10 cellular contexts compared by ENCODE assay signal in the genomic region with DNA sequence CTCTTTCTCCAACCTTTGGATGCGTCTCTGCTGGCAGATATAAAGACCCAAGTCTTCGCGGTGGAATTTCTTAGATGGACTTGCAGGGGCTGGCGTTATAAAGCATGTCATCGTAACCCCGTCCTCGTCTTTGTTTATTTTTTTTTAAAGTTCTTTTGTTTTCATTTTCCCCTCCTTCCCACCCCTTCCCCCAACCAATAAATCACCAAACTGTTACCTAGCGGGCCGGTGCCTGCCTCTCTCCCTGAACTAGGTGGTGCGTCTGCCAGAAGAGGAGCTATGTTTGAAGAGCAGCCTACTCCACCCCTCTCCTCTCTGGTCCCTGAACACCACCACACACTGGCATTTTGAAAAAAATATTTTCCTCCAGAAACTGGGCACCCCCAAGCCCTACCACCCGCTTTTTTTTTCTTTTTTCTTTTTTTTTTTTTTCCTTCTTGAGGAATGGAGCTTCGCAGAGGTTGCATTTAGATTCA. TPM values are rescaled to one million over a fixed set of nuclear protein-coding genes. Genes with fewer than 3 reads are reported as not detected.
DNase-seq lines count a peak whose midpoint lies in the region; ATAC-seq, FAIRE-seq and TF ChIP-seq lines count a peak whose summit lies in the region.
"Had no signal": no experiment of that assay in that cellular context is flagged by ENCODE, and none has a peak within 500 bp of the region (broad histone marks: within the 10 kb centered on the region; RNA-seq: fewer than 3 reads in every experiment).

A gene (plus strand): TSS at position 434 of the 476 bp plus-strand sequence. CDS start 228 bp downstream, outside the sequence.

- no peak for FAIRE-seq in H54 (lab: Jason Lieb, UNC)

- POLR2A ChIA-PET in PC-3 (lab: Charles Lee; ENCODE audit: unreplicated experiment), result no interaction called here

- H3K36me3 Mint-ChIP-seq in nephron progenitor cell (ENCODE audit: low read depth), result no peaks in the 10 kb centered on the region

- no peaks in the 10 kb centered on the region for H3K36me3 ChIP-seq in PC-3 (ENCODE audit: low read depth, low read length)

- H3K27ac ChIP-seq in cingulate gyrus (ENCODE audit: low read depth, low read length) (peak within 1 kb of the TSS; percentile 65), PC-3 (ENCODE audit: low read length) (no peak within 1 kb of the TSS)
- H3K27ac ChIP-seq: HL-60 had no signal

- H4K20me1 ChIP-seq in PC-3 (ENCODE audit: low read length), result no peaks in the 10 kb centered on the region

- peaks cover 62% of the 10 kb centered on the region for H3K27me3 ChIP-seq in PC-3 (ENCODE audit: low read length)

- BruUV-seq in PC-3 (replicated peaks; lab: Mats Ljungman, UMichigan), result no TSS peak

- H3K4me3 Mint-ChIP-seq in nephron progenitor cell, result peak within 1 kb of the TSS; percentile 82

- no peak for TF ChIP-seq POLR2A in H54 (IDR thresholded peaks at IDR 0.05; ENCODE audit: low read depth, low read length)

- no peak within 1 kb of the TSS for H3K27ac Mint-ChIP-seq in nephron progenitor cell

- intact Hi-C loops in PC-3 (cut with micrococcal nuclease), result no loop called here

- ATAC-seq in PC-3, result no peak

- peaks cover 40% of the 10 kb centered on the region for H3K4me1 Mint-ChIP-seq in nephron progenitor cell

- TF ChIP-seq CTCF in nephron progenitor cell (IDR thresholded peaks at IDR 0.05) (no peak), PC-3 (conservative IDR thresholded peaks at IDR 0.05; ENCODE audit: low read depth, low read length) (no peak), GM20000 (IDR thresholded peaks at IDR 0.05; ENCODE audit: extremely low read depth, missing control alignments) (no peak)

- DNase-seq in DMS53 (lab: John Stamatoyannopoulos, UW) (peak; percentile 54), NCI-H1105 (lab: John Stamatoyannopoulos, UW) (peak; percentile 10), nephron progenitor cell (peak; percentile 16), H54 (ENCODE audit: insufficient read length, low spot score) (no peak), PC-3 (no peak), NCI-H526 treated with DMSO at 0.1 percent for 48 hours (lab: John Stamatoyannopoulos, UW) (no peak), GM20000 (ENCODE audit: low spot score) (no peak)
- DNase-seq: activated CD4-positive, alpha-beta T cell treated with anti-CD3 and anti-CD28 coated beads, Interleukin-2, amount 50 U/mL, for 1 hour had no signal

- H3K4me3 ChIP-seq in PC-3 (ENCODE audit: low read length), result no peak within 1 kb of the TSS

- H3K9ac ChIP-seq in PC-3 (ENCODE audit: low read length), result no peak within 1 kb of the TSS

- H3K9me3 ChIP-seq in PC-3 (ENCODE audit: low read length), result no peaks in the 10 kb centered on the region

- no peaks in the 10 kb centered on the region for H3K4me1 ChIP-seq in PC-3 (ENCODE audit: insufficient read depth, low read length)

- CTCF ChIA-PET in PC-3 (lab: Charles Lee), result no interaction called here

- no peaks in the 10 kb centered on the region for H3K79me2 ChIP-seq in PC-3 (ENCODE audit: low read length)

- H3F3A ChIP-seq in PC-3 (ENCODE audit: low read length, unreplicated experiment), result no peaks in the 10 kb centered on the region

- no peaks in the 10 kb centered on the region for H3K9me2 ChIP-seq in PC-3 (replicated peaks; ENCODE audit: low read length)

- H3K27me3 Mint-ChIP-seq in nephron progenitor cell (ENCODE audit: low read depth, poor library complexity), result peaks cover 82% of the 10 kb centered on the region

- H3K4me2 ChIP-seq in PC-3 (ENCODE audit: low read length), result no peak within 1 kb of the TSS

- no peak within 1 kb of the TSS for H2AFZ ChIP-seq in PC-3 (ENCODE audit: low read length)

- no peaks in the 10 kb centered on the region for H3K9me3 Mint-ChIP-seq in nephron progenitor cell

RNA-seq across cellular contexts. Expression of the gene that starts here (rescaled TPM):
- total RNA-seq in PC-3 (2014; rRNA removed), result not detected in 2 replicates

Comparison
In these comparisons a context has a peak if more than half of its experiments do, and no peak if none do; other contexts are left out.
1. DNase-seq: peak in DMS53 (single experiment), NCI-H1105 (single experiment) and nephron progenitor cell (single experiment); none in H54 (single experiment), PC-3 (single experiment), NCI-H526 treated with DMSO at 0.1 percent for 48 hours (single experiment) and GM20000 (single experiment).